ENCODE assay signal across 2 cellular contexts in the genomic region with DNA sequence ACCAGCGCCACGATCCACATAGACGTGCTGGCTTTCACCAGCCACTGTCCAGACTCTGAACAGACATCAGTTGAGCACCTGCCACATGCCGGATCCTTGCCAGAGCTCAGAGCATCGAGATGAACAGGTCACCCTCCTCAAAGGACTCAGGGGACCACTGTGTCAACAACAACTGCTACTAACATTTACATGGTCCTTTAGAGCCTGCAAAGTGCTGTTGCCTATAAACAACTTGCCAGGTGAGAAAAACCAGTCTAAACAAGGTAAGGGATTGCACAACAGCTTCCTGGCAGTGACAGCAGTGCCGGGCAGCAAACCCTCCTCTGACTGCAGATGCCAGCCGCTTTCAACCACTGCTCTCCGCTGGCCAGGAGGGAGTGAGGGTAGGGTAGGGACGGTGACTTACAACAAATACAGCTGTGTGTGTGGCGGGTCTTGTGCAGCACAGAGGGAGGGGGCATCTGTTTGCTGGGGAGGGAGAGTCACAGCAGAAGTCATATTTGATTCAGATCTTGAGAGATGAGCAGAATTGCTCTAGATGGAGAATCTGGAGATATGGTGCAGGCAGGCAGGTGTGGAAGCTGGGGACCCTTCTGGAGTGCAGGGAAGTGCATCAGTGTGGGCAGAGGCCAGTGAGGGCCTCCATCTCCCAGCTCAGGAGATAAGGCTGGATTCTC.
A peak's percentile ranks its signal among the peaks of the same experiment; 100 is the strongest.
TF ChIP-seq lines count a peak whose summit lies in the region.

No MANE protein-coding gene starts in this region.

TF ChIP-seq in WTC11, 78 proteins besides CTCF, POLR2A, EP300 and RAD21 (continued from another document):
- TF ChIP-seq ATF6 (CRISPR knock-in tag; IDR thresholded peaks at IDR 0.05) (no peak), RORB (CRISPR knock-in tag; IDR thresholded peaks at IDR 0.05) (no peak), NR2C2 (CRISPR knock-in tag; IDR thresholded peaks at IDR 0.05) (no peak), PREB (CRISPR knock-in tag; IDR thresholded peaks at IDR 0.05; ENCODE audit: borderline replicate concordance) (no peak), HMGXB4 (CRISPR knock-in tag; IDR thresholded peaks at IDR 0.05) (no peak)
- TF ChIP-seq, protein P1, sequence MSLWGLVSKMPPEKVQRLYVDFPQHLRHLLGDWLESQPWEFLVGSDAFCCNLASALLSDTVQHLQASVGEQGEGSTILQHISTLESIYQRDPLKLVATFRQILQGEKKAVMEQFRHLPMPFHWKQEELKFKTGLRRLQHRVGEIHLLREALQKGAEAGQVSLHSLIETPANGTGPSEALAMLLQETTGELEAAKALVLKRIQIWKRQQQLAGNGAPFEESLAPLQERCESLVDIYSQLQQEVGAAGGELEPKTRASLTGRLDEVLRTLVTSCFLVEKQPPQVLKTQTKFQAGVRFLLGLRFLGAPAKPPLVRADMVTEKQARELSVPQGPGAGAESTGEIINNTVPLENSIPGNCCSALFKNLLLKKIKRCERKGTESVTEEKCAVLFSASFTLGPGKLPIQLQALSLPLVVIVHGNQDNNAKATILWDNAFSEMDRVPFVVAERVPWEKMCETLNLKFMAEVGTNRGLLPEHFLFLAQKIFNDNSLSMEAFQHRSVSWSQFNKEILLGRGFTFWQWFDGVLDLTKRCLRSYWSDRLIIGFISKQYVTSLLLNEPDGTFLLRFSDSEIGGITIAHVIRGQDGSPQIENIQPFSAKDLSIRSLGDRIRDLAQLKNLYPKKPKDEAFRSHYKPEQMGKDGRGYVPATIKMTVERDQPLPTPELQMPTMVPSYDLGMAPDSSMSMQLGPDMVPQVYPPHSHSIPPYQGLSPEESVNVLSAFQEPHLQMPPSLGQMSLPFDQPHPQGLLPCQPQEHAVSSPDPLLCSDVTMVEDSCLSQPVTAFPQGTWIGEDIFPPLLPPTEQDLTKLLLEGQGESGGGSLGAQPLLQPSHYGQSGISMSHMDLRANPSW (CRISPR knock-in tag; conservative IDR thresholded peaks at IDR 0.05; ENCODE audit: low read depth): no peak
TF ChIP-seq in WTC11: peak in this region for 0.

TF ChIP-seq in liver, 16 proteins besides CTCF, POLR2A, EP300 and RAD21 (continued from another document):
- TF ChIP-seq REST (IDR thresholded peaks at IDR 0.05): peak; percentile 65
